Comparison of ENCODE assay signal across 28 cellular contexts in genomic region chr2:26455037-26455800, GRCh38. TPM values are rescaled to one million over a fixed set of nuclear protein-coding genes. Genes with fewer than 3 reads are reported as not detected.
DNase-seq lines count a peak whose midpoint lies in the region; ATAC-seq and TF ChIP-seq lines count a peak whose summit lies in the region.
"Had no signal": no experiment of that assay in that cellular context is flagged by ENCODE, and none has a peak within 500 bp of the region (broad histone marks: within the 10 kb centered on the region; RNA-seq: fewer than 3 reads in every experiment).

No MANE protein-coding gene starts in this region.

- H3K4me3 Mint-ChIP-seq in neural progenitor cell = no peak overlapping the region
- H3K4me3 Mint-ChIP-seq: activated naive CD8-positive, alpha-beta T cell treated with anti-CD3 and anti-CD28 coated beads, Interleukin-2, amount 10 ng/mL, durations not matched to agents 7 days and 5 days; activated T-helper 1 cell treated with anti-CD3 and anti-CD28 coated beads, Interleukin-12 subunit alpha, Interleukin-12 subunit beta, Interleukin-2, Interleukin-4 antibody, amounts not matched to agents 30 ng/mL and 10 ng/mL and 1 ng/mL, durations not matched to agents 14 hours and 24 hours and 36 hours; brain; CD4-positive, CD25-positive, alpha-beta regulatory T cell; GM23338; memory B cell; naive thymus-derived CD8-positive, alpha-beta T cell; stimulated activated memory B cell treated with anti-CD40 and anti-IgM and Interleukin-4, amounts not matched to agents 10 μg/mL and 1 μg/mL and 100 μg/mL, for 72 hours had no signal

- H3K79me2 ChIP-seq in neural progenitor cell (ENCODE audit: low read depth) = no peaks in the 10 kb centered on the region

- peak overlapping the region in 5 of 11 experiments; percentile 11 to 32 (median 29); a peak in 4 of 22 replicates for H3K9ac ChIP-seq in BLaER1 treated with 17β-estradiol and CSF1 and Interleukin-3, amounts not matched to agents 10 nM and 100 nM
- H3K9ac ChIP-seq in neural progenitor cell = no peak overlapping the region

- H3K36me3 ChIP-seq in BLaER1 treated with 17β-estradiol and CSF1 and Interleukin-3, amounts not matched to agents 10 nM and 100 nM = no peaks in the 10 kb centered on the region
- no peaks in the 10 kb centered on the region for H3K36me3 ChIP-seq in neural progenitor cell
- H3K36me3 ChIP-seq: pancreas had no signal

- H3K27me3 Mint-ChIP-seq in neural progenitor cell (ENCODE audit: insufficient read depth, low read depth) = peaks cover 10% of the 10 kb centered on the region

- peaks cover 32 to 61% (median 38%) of the 10 kb centered on the region in 10 experiments for H3K4me1 ChIP-seq in BLaER1 treated with 17β-estradiol and CSF1 and Interleukin-3, amounts not matched to agents 10 nM and 100 nM
- peaks cover 19% of the 10 kb centered on the region for H3K4me1 ChIP-seq in neural progenitor cell
- H3K4me1 ChIP-seq: pancreas had no signal

- peak; percentile 52; the same call in 1 of the 2 replicates for TF ChIP-seq EP300 in Ishikawa (IDR thresholded peaks at IDR 0.05; ENCODE audit: borderline replicate concordance)

- peak overlapping the region; percentile 73 to 88 (median 81) for H3K4me2 ChIP-seq in BLaER1 treated with 17β-estradiol and CSF1 and Interleukin-3, amounts not matched to agents 10 nM and 100 nM
- H3K4me2 ChIP-seq in neural progenitor cell = peak overlapping the region; percentile 43
- H3K4me2 ChIP-seq: GM23338 had no signal

- peaks cover 3% of the 10 kb centered on the region for H3K36me3 Mint-ChIP-seq in neural progenitor cell
- H3K36me3 Mint-ChIP-seq: activated naive CD8-positive, alpha-beta T cell treated with anti-CD3 and anti-CD28 coated beads, Interleukin-2, amount 10 ng/mL, durations not matched to agents 7 days and 5 days; brain; CD4-positive, CD25-positive, alpha-beta regulatory T cell; memory B cell; naive thymus-derived CD8-positive, alpha-beta T cell; stimulated activated memory B cell treated with anti-CD40 and anti-IgM and Interleukin-4, amounts not matched to agents 10 μg/mL and 1 μg/mL and 100 μg/mL, for 72 hours had no signal

- peak; percentile 10 for ATAC-seq in esophagus mucosa
- no peak for ATAC-seq in HG03025 (IDR thresholded peaks at IDR 0.05; ENCODE audit: low FRiP score, unreplicated experiment)
- ATAC-seq in HG03439 (IDR thresholded peaks at IDR 0.05; ENCODE audit: unreplicated experiment) = no peak
- ATAC-seq: GM23338; naive thymus-derived CD8-positive, alpha-beta T cell; stimulated activated memory B cell treated with anti-CD40 and anti-IgM and Interleukin-4, amounts not matched to agents 10 μg/mL and 1 μg/mL and 100 μg/mL, for 72 hours had no signal

- no peaks in the 10 kb centered on the region for H3K9me3 Mint-ChIP-seq in neural progenitor cell
- H3K9me3 Mint-ChIP-seq: activated naive CD8-positive, alpha-beta T cell treated with anti-CD3 and anti-CD28 coated beads, Interleukin-2, amount 10 ng/mL, durations not matched to agents 7 days and 5 days; activated T-helper 1 cell treated with anti-CD3 and anti-CD28 coated beads, Interleukin-12 subunit alpha, Interleukin-12 subunit beta, Interleukin-2, Interleukin-4 antibody, amounts not matched to agents 30 ng/mL and 10 ng/mL and 1 ng/mL, durations not matched to agents 14 hours and 24 hours and 36 hours; GM23338; naive thymus-derived CD8-positive, alpha-beta T cell had no signal

- H3K4me1 Mint-ChIP-seq in neural progenitor cell = peaks cover 35% of the 10 kb centered on the region
- H3K4me1 Mint-ChIP-seq: stimulated activated memory B cell treated with anti-CD40 and anti-IgM and Interleukin-4, amounts not matched to agents 10 μg/mL and 1 μg/mL and 100 μg/mL, for 72 hours had no signal

- H3K27me3 ChIP-seq in BLaER1 treated with 17β-estradiol and CSF1 and Interleukin-3, amounts not matched to agents 10 nM and 100 nM = no peaks in the 10 kb centered on the region
- no peaks in the 10 kb centered on the region for H3K27me3 ChIP-seq in neural progenitor cell
- H3K27me3 ChIP-seq: pancreas had no signal

- H3F3A ChIP-seq in neural progenitor cell (ENCODE audit: low read depth) = peaks cover 4% of the 10 kb centered on the region

- H3K27ac Mint-ChIP-seq in neural progenitor cell = no peak overlapping the region
- H3K27ac Mint-ChIP-seq: activated T-helper 1 cell treated with anti-CD3 and anti-CD28 coated beads, Interleukin-12 subunit alpha, Interleukin-12 subunit beta, Interleukin-2, Interleukin-4 antibody, amounts not matched to agents 30 ng/mL and 10 ng/mL and 1 ng/mL, durations not matched to agents 14 hours and 24 hours and 36 hours; brain; CD4-positive, CD25-positive, alpha-beta regulatory T cell; GM23338; memory B cell; naive thymus-derived CD8-positive, alpha-beta T cell; stimulated activated memory B cell treated with anti-CD40 and anti-IgM and Interleukin-4, amounts not matched to agents 10 μg/mL and 1 μg/mL and 100 μg/mL, for 72 hours had no signal

- peak overlapping the region in 6 of 11 experiments; percentile 15 to 64 (median 46); a peak in 8 of 22 replicates for H3K27ac ChIP-seq in BLaER1 treated with 17β-estradiol and CSF1 and Interleukin-3, amounts not matched to agents 10 nM and 100 nM
- H3K27ac ChIP-seq in neural progenitor cell = no peak overlapping the region
- H3K27ac ChIP-seq: pancreas had no signal

- no peaks in the 10 kb centered on the region for H3K9me3 ChIP-seq in BLaER1 treated with 17β-estradiol and CSF1 and Interleukin-3, amounts not matched to agents 10 nM and 100 nM (replicated peaks in 1 of 11)
- no peaks in the 10 kb centered on the region for H3K9me3 ChIP-seq in neural progenitor cell (ENCODE audit: low read depth)
- H3K9me3 ChIP-seq: pancreas had no signal

- no peak overlapping the region; a peak in 1 of 20 replicates for H3K4me3 ChIP-seq in BLaER1 treated with 17β-estradiol and CSF1 and Interleukin-3, amounts not matched to agents 10 nM and 100 nM
- H3K4me3 ChIP-seq in neural progenitor cell = no peak overlapping the region
- H3K4me3 ChIP-seq: GM23338, pancreas had no signal

- H2AFZ ChIP-seq in neural progenitor cell (replicated peaks) = no peak overlapping the region
- H2AFZ ChIP-seq: GM23338 had no signal

- no peak for DNase-seq in neural progenitor cell (ENCODE audit: low spot score)
- DNase-seq in HUDEP-2 (lab: John Stamatoyannopoulos, UW; ENCODE audit: unreplicated experiment in 76 of 76) = no peak
- no peak for DNase-seq in stimulated activated naive CD4-positive, alpha-beta T cell treated with Interleukin-2 at 50 U/mL for 16 hours (lab: John Stamatoyannopoulos, UW)
- DNase-seq: activated CD4-positive, alpha-beta T cell treated with anti-CD3 and anti-CD28 coated beads for 1 hour; CD4-positive, CD25-positive, alpha-beta regulatory T cell; cortex of kidney; DMS153; hippocampal formation; Kasumi-1; NCI-H1048; NCI-H2081 had no signal

- no peak for TF ChIP-seq RAD21 in Ishikawa (IDR thresholded peaks at IDR 0.05; ENCODE audit: low read depth)

- no peaks in the 10 kb centered on the region; a peak in 1 of 22 replicates for H4K20me1 ChIP-seq in BLaER1 treated with 17β-estradiol and CSF1 and Interleukin-3, amounts not matched to agents 10 nM and 100 nM
- no peaks in the 10 kb centered on the region for H4K20me1 ChIP-seq in neural progenitor cell (ENCODE audit: low read depth)

- no peak for TF ChIP-seq CTCF in neural progenitor cell (IDR thresholded peaks at IDR 0.05)

TF ChIP-seq in Ishikawa, 13 proteins besides CTCF, POLR2A, EP300 and RAD21 (continues in another document):
- TF ChIP-seq USF1 (IDR thresholded peaks at IDR 0.05) (no peak), TCF12 (IDR thresholded peaks at IDR 0.05; ENCODE audit: low read depth) (peak; percentile 77), MAX (IDR thresholded peaks at IDR 0.05) (no peak), REST (IDR thresholded peaks at IDR 0.05; ENCODE audit: low read depth) (no peak), TEAD4 (IDR thresholded peaks at IDR 0.05) (peak; percentile 1; the same call in 1 of the 2 replicates), CEBPB (IDR thresholded peaks at IDR 0.05) (no peak), TAF1 (IDR thresholded peaks at IDR 0.05; ENCODE audit: low read depth) (no peak), FOXM1 (IDR thresholded peaks at IDR 0.05; ENCODE audit: borderline replicate concordance, low read depth) (no peak), ZBTB7A (IDR thresholded peaks at IDR 0.05; ENCODE audit: low read depth) (no peak)

RNA-seq across cellular contexts. Expression of gene OTOF, which starts 22.7 kb away (rescaled TPM):
- total RNA-seq in esophagus mucosa = not detected
- 0.36 and 0.84 TPM in 2 replicates for total RNA-seq in neural progenitor cell (ENCODE audit: low replicate concordance)
- total RNA-seq: NCI-H460, RPMI7951 had no signal

RNA-seq across cellular contexts. Expression of gene DRC1, which starts 53.5 kb away (rescaled TPM):
- total RNA-seq in esophagus mucosa = not detected
- 0.56 TPM in 1 of 2 replicates, not detected in the other for total RNA-seq in neural progenitor cell (ENCODE audit: low replicate concordance)
- total RNA-seq: activated CD8-positive, alpha-beta memory T cell treated with anti-CD3 and anti-CD28 coated beads for 36 hours; activated naive CD8-positive, alpha-beta T cell treated with anti-CD3 and anti-CD28 coated beads, Interleukin-2, amount 10 ng/mL, durations not matched to agents 7 days and 5 days; activated T-helper 1 cell treated with anti-CD3 and anti-CD28 coated beads, Interleukin-12 subunit alpha, Interleukin-12 subunit beta, Interleukin-2, Interleukin-4 antibody, amounts not matched to agents 30 ng/mL and 10 ng/mL and 1 ng/mL, durations not matched to agents 14 hours and 24 hours and 36 hours; CD4-positive, CD25-positive, alpha-beta regulatory T cell; fibroblast of villous mesenchyme; GM23338; naive thymus-derived CD8-positive, alpha-beta T cell; NCI-H460; pancreas had no signal
